In genomic region chr1:55047611-55048010, GRCh38 we compare ENCODE assay signal across 34 cellular contexts. TPM values are rescaled to one million over a fixed set of nuclear protein-coding genes. Genes with fewer than 3 reads are reported as not detected.
"Had no signal": no experiment of that assay in that cellular context is flagged by ENCODE, and none has a peak within 500 bp of the region (broad histone marks: within the 10 kb centered on the region; RNA-seq: fewer than 3 reads in every experiment).

No MANE protein-coding gene starts in this region.

- H3K4me3 Mint-ChIP-seq: naive thymus-derived CD4-positive, alpha-beta T cell; natural killer cell treated with Interleukin-12 subunit alpha and Interleukin-12 subunit beta and Interleukin-15 and Interleukin-18, amount 100 ng/mL, for 72 hours; stimulated activated memory B cell treated with anti-CD40 and anti-IgM and Interleukin-4, amounts not matched to agents 10 μg/mL and 1 μg/mL and 100 μg/mL, for 72 hours; stimulated activated naive CD8-positive, alpha-beta T cell treated with anti-CD3 and anti-CD28 coated beads, Interleukin-15, amount 100 ng/mL, for 72 hours; type B pancreatic cell had no signal

- H3K4me2 ChIP-seq: smooth muscle cell had no signal

- H3K4me1 Mint-ChIP-seq: naive thymus-derived CD4-positive, alpha-beta T cell; stimulated activated memory B cell treated with anti-CD40 and anti-IgM and Interleukin-4, amounts not matched to agents 10 μg/mL and 1 μg/mL and 100 μg/mL, for 72 hours; stimulated activated naive CD8-positive, alpha-beta T cell treated with anti-CD3 and anti-CD28 coated beads, Interleukin-15, amount 100 ng/mL, for 72 hours had no signal

- H3K9me3 ChIP-seq: left ventricle myocardium inferior, mucosa of descending colon, right atrium auricular region, right lobe of liver, tibial nerve, uterus had no signal

- ATAC-seq: mucosa of descending colon; naive thymus-derived CD4-positive, alpha-beta T cell; natural killer cell treated with Interleukin-12 subunit alpha and Interleukin-12 subunit beta and Interleukin-15 and Interleukin-18, amount 100 ng/mL, for 72 hours; right lobe of liver; stimulated activated memory B cell treated with anti-CD40 and anti-IgM and Interleukin-4, amounts not matched to agents 10 μg/mL and 1 μg/mL and 100 μg/mL, for 72 hours; stimulated activated naive CD8-positive, alpha-beta T cell treated with anti-CD3 and anti-CD28 coated beads, Interleukin-15, amount 100 ng/mL, for 72 hours had no signal

- H3K27me3 ChIP-seq: right atrium auricular region, right lobe of liver, tibial nerve, uterus had no signal

- H3K27ac Mint-ChIP-seq: naive thymus-derived CD4-positive, alpha-beta T cell; natural killer cell treated with Interleukin-12 subunit alpha and Interleukin-12 subunit beta and Interleukin-15 and Interleukin-18, amount 100 ng/mL, for 72 hours; progenitor cell of endocrine pancreas; stimulated activated memory B cell treated with anti-CD40 and anti-IgM and Interleukin-4, amounts not matched to agents 10 μg/mL and 1 μg/mL and 100 μg/mL, for 72 hours; type B pancreatic cell had no signal

- H3K27ac ChIP-seq: left ventricle myocardium inferior, parathyroid adenoma, right atrium auricular region, right lobe of liver, tibial nerve, uterus had no signal

- H3K4me3 ChIP-seq: left ventricle myocardium inferior, lung, mucosa of descending colon, right atrium auricular region, right lobe of liver, smooth muscle cell, tibial nerve, uterus had no signal

- H3K79me2 ChIP-seq: parathyroid adenoma had no signal

- H3K9ac ChIP-seq: parathyroid adenoma had no signal

- H3K36me3 ChIP-seq: left ventricle myocardium inferior, right atrium auricular region, tibial nerve, uterus had no signal

- H3K4me1 ChIP-seq: parathyroid adenoma, tibial nerve, uterus had no signal

- DNase-seq: islet precursor cell; left ventricle myocardium inferior; mesendoderm; midbrain; mucosa of descending colon; naive thymus-derived CD4-positive, alpha-beta T cell; nucleus accumbens; stimulated activated CD4-positive, alpha-beta T cell treated with anti-CD3 and anti-CD28 coated beads, Interleukin-1b, Interleukin-23, amount 100 ng/mL, for 48 hours; stimulated activated CD4-positive, alpha-beta T cell treated with anti-CD3 and anti-CD28 coated beads, Interleukin-2, amount 100 ng/mL, for 48 hours; stimulated activated CD4-positive, alpha-beta T cell treated with anti-CD3 and anti-CD28 coated beads, Interleukin-4, amount 100 ng/mL, for 4 hours; stimulated activated CD8-positive, alpha-beta memory T cell treated with anti-CD3 and anti-CD28 coated beads, Interleukin-4, amount 100 ng/mL, for 48 hours; stimulated activated naive CD4-positive, alpha-beta T cell treated with Interleukin-2 at 50 U/mL for 16 hours; stimulated activated naive CD8-positive, alpha-beta T cell treated with anti-CD3 and anti-CD28 coated beads, Interleukin-15, amount 100 ng/mL, for 72 hours; substantia nigra; uterus had no signal

- H3K27me3 Mint-ChIP-seq: progenitor cell of endocrine pancreas; stimulated activated memory B cell treated with anti-CD40 and anti-IgM and Interleukin-4, amounts not matched to agents 10 μg/mL and 1 μg/mL and 100 μg/mL, for 72 hours; stimulated activated naive CD8-positive, alpha-beta T cell treated with anti-CD3 and anti-CD28 coated beads, Interleukin-15, amount 100 ng/mL, for 72 hours had no signal

- H2AFZ ChIP-seq: parathyroid adenoma had no signal

- H3K9me3 Mint-ChIP-seq: naive thymus-derived CD4-positive, alpha-beta T cell; natural killer cell treated with Interleukin-12 subunit alpha and Interleukin-12 subunit beta and Interleukin-15 and Interleukin-18, amount 100 ng/mL, for 72 hours; stimulated activated memory B cell treated with anti-CD40 and anti-IgM and Interleukin-4, amounts not matched to agents 10 μg/mL and 1 μg/mL and 100 μg/mL, for 72 hours; stimulated activated naive CD8-positive, alpha-beta T cell treated with anti-CD3 and anti-CD28 coated beads, Interleukin-15, amount 100 ng/mL, for 72 hours; type B pancreatic cell had no signal

- H3K36me3 Mint-ChIP-seq: naive thymus-derived CD4-positive, alpha-beta T cell; natural killer cell treated with Interleukin-12 subunit alpha and Interleukin-12 subunit beta and Interleukin-15 and Interleukin-18, amount 100 ng/mL, for 72 hours; stimulated activated memory B cell treated with anti-CD40 and anti-IgM and Interleukin-4, amounts not matched to agents 10 μg/mL and 1 μg/mL and 100 μg/mL, for 72 hours had no signal

RNA-seq across cellular contexts. Expression of gene PCSK9, which starts 8.3 kb away (rescaled TPM):
- total RNA-seq: left ventricle myocardium inferior; naive thymus-derived CD4-positive, alpha-beta T cell; natural killer cell treated with Interleukin-12 subunit alpha and Interleukin-12 subunit beta and Interleukin-15 and Interleukin-18, amount 100 ng/mL, for 72 hours had no signal
- polyA plus RNA-seq: naive thymus-derived CD4-positive, alpha-beta T cell; neural cell had no signal

RNA-seq across cellular contexts. Expression of gene BSND, which starts 48.9 kb away (rescaled TPM):
- total RNA-seq: kidney epithelial cell; left ventricle myocardium inferior; lower leg skin; lung; mucosa of descending colon; myocyte; natural killer cell treated with Interleukin-12 subunit alpha and Interleukin-12 subunit beta and Interleukin-15 and Interleukin-18, amount 100 ng/mL, for 72 hours; osteocyte; progenitor cell of endocrine pancreas; pulmonary artery endothelial cell; right atrium auricular region; right lobe of liver; skeletal muscle tissue; smooth muscle cell; temporal lobe; tibial nerve; ureter; uterus had no signal
- polyA plus RNA-seq: naive thymus-derived CD4-positive, alpha-beta T cell; neural cell; smooth muscle cell had no signal
